ENCODE assay signal across 9 cellular contexts in the genomic region with DNA sequence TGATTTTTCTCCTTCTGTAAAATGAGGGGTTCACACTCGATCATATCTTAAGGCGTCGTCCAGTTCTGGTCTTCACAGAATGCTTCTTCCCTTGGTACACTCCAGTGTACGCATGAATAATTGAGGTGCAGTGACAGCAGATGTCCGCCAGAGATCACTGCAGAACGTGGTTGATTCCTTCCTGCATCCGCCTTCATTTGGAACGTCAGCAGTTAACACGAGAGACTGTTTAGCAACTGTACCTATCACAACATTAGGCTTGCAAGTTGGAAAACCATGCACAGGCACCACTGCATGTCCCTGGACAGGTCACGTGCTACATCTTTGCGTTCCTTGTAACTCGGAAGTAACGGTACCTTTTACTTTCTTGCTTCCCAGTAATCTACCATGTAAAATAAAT.
DNase-seq lines count a peak whose midpoint lies in the region; ATAC-seq, FAIRE-seq and TF ChIP-seq lines count a peak whose summit lies in the region.
"Had no signal": no experiment of that assay in that cellular context is flagged by ENCODE, and none has a peak within 500 bp of the region (broad histone marks: within the 10 kb centered on the region; RNA-seq: fewer than 3 reads in every experiment).

No MANE protein-coding gene starts in this region.

- no peaks in the 10 kb centered on the region for H3K4me1 ChIP-seq in GM12878 (ENCODE audit: control insufficient read depth, insufficient read depth, low read length)
- H3K4me1 ChIP-seq in kidney (ENCODE audit: control insufficient read depth in 1 of 2, insufficient read depth in 1 of 2, low read depth in 1 of 2, low read length in 2 of 2), result no peaks in the 10 kb centered on the region

- H3K36me3 Mint-ChIP-seq in HFFc6 (ENCODE audit: low read depth), result no peaks in the 10 kb centered on the region
- H3K36me3 Mint-ChIP-seq: activated naive CD4-positive, alpha-beta T cell treated with anti-CD3 and anti-CD28 coated beads, Interleukin-2, amount 50 U/mL, for 24 hours had no signal

- no peak overlapping the region for H3K27ac ChIP-seq in GM12878 (ENCODE audit: control insufficient read depth, insufficient read depth)
- no peak overlapping the region for H3K27ac ChIP-seq in kidney (ENCODE audit: low read depth in 2 of 2, low read length in 2 of 2)

- no peaks in the 10 kb centered on the region for H3K36me3 ChIP-seq in GM12878 (ENCODE audit: control insufficient read depth in 2 of 2, insufficient read depth in 2 of 2, low read length in 1 of 2)
- no peaks in the 10 kb centered on the region for H3K36me3 ChIP-seq in kidney (ENCODE audit: control insufficient read depth in 1 of 2, insufficient read depth in 2 of 2, low read length in 2 of 2)

- no peaks in the 10 kb centered on the region for H4K20me1 ChIP-seq in GM12878 (ENCODE audit: control insufficient read depth, insufficient read depth)

- TF ChIP-seq RAD21 in GM12878 (IDR thresholded peaks at IDR 0.05; ENCODE audit: insufficient read depth, low read depth, low read length), result peak; percentile 77

- POLR2A ChIA-PET in GM12878 (lab: Charles Lee), result no interaction called here

- SMC1A ChIA-PET in GM12878 (lab: Charles Lee; ENCODE audit: uncharacterized antibody, unreplicated experiment), result interaction anchor here (0.8 to 1.8 kb wide), 4 partner anchors 16 to 1147 kb away, joined by 3 to 7 read pairs (median 4); partner anchors contain the start of gene GLRA2

- TF ChIP-seq EP300 in GM12878 (IDR thresholded peaks at IDR 0.05; ENCODE audit: borderline replicate concordance in 1 of 2, control insufficient read depth in 1 of 2, low read depth in 2 of 2, low read length in 2 of 2), result no peak

- TF ChIP-seq POLR2A in GM12878 (IDR thresholded peaks at IDR 0.05; ENCODE audit: low read depth, low read length), result no peak

- H3K4me2 ChIP-seq in GM12878 (ENCODE audit: control insufficient read depth, insufficient read depth), result no peak overlapping the region

- H3K4me3 ChIP-seq in GM12878 (no peak overlapping the region), kidney (ENCODE audit: low read length in 2 of 2) (peak overlapping the region in 1 of 2 donors; percentile 38)

- H3K9ac ChIP-seq in GM12878 (ENCODE audit: control insufficient read depth, insufficient read depth, low read length) (no peak overlapping the region), kidney (ENCODE audit: low read length in 2 of 2) (no peak overlapping the region)

- no TSS peak for BruUV-seq in GM12878 (replicated peaks; lab: Mats Ljungman, UMichigan)

- H3K79me2 ChIP-seq in GM12878 (ENCODE audit: control insufficient read depth, insufficient read depth, low read length), result no peaks in the 10 kb centered on the region

- peak; percentile 71 for FAIRE-seq in GM12878 (lab: Jason Lieb, UNC)
- peak; percentile 62 for FAIRE-seq in kidney (lab: Jason Lieb, UNC)

- TF ChIP-seq CTCF in HFFc6 (IDR thresholded peaks at IDR 0.05) (peak; percentile 81), GM12878 (IDR thresholded peaks at IDR 0.05 in 2 of 3, conservative IDR thresholded peaks at IDR 0.05 in 1 of 3; ENCODE audit: control insufficient read depth in 2 of 3, extremely low read depth in 1 of 3, insufficient read depth in 1 of 3, low read depth in 3 of 3, low read length in 3 of 3) (peak; percentile 72 to 80 (median 76)), kidney (IDR thresholded peaks at IDR 0.05; ENCODE audit: borderline replicate concordance, extremely low read depth, insufficient read depth) (peak; percentile 66)

- peak; percentile 34 for DNase-seq in GM04504 (ENCODE audit: low read depth)
- DNase-seq in HFFc6, result peak; percentile 53
- DNase-seq in RPMI8226, result peak; percentile 60
- peak; percentile 4 for DNase-seq in GM12878 (ENCODE audit: low read depth, low spot score)
- DNase-seq in kidney, result no peak
- peak; percentile 3 to 7 for DNase-seq in stimulated activated CD8-positive, alpha-beta memory T cell treated with anti-CD3 and anti-CD28 coated beads, Interleukin-2, amount 100 ng/mL, for 48 hours (ENCODE audit: low read depth in 2 of 2)
- DNase-seq in hippocampal formation (lab: John Stamatoyannopoulos, UW), result no peak
- DNase-seq in NCI-H2171 (lab: John Stamatoyannopoulos, UW), result no peak

- H3K27ac Mint-ChIP-seq in HFFc6, result no peak overlapping the region
- H3K27ac Mint-ChIP-seq: activated naive CD4-positive, alpha-beta T cell treated with anti-CD3 and anti-CD28 coated beads, Interleukin-2, amount 50 U/mL, for 24 hours had no signal

- no peaks in the 10 kb centered on the region for H3K9me3 Mint-ChIP-seq in HFFc6
- H3K9me3 Mint-ChIP-seq: activated naive CD4-positive, alpha-beta T cell treated with anti-CD3 and anti-CD28 coated beads, Interleukin-2, amount 50 U/mL, for 24 hours had no signal

- peak; percentile 97 for ATAC-seq in GM12878

- RAD21 ChIA-PET in GM12878 (lab: Charles Lee; ENCODE audit: unreplicated experiment), result interaction anchor here (0.6 kb wide), 1 partner anchor 140 kb away, joined by 3 read pairs; no protein-coding TSS in a partner anchor

- CTCF ChIA-PET in GM12878 (lab: Yijun Ruan, JAX), result interaction anchor here (1.0 to 3.1 kb wide), 3 partner anchors 601 to 1147 kb away, joined by 3 to 16 read pairs (median 4); no protein-coding TSS in a partner anchor

- H3K4me3 Mint-ChIP-seq in HFFc6, result peak overlapping the region; percentile 32
- H3K4me3 Mint-ChIP-seq: activated naive CD4-positive, alpha-beta T cell treated with anti-CD3 and anti-CD28 coated beads, Interleukin-2, amount 50 U/mL, for 24 hours had no signal

- no peaks in the 10 kb centered on the region; a peak in 1 of 4 replicates for H3K27me3 ChIP-seq in GM12878 (replicated peaks in 1 of 2; ENCODE audit: control insufficient read depth in 2 of 2, insufficient read depth in 2 of 2, low read length in 1 of 2)

- H3K4me1 Mint-ChIP-seq in HFFc6 (ENCODE audit: low read depth), result no peaks in the 10 kb centered on the region

- peaks cover 1% of the 10 kb centered on the region for H3K27me3 Mint-ChIP-seq in HFFc6 (ENCODE audit: insufficient read depth)
- H3K27me3 Mint-ChIP-seq: activated naive CD4-positive, alpha-beta T cell treated with anti-CD3 and anti-CD28 coated beads, Interleukin-2, amount 50 U/mL, for 24 hours had no signal

- H2AFZ ChIP-seq in GM12878 (ENCODE audit: control insufficient read depth, low read depth, low read length), result no peak overlapping the region

- 19% methylated on average over 13 of the region's 13 CpGs for WGBS in GM12878 (ENCODE audit: insufficient coverage, insufficient replicate concordance, low lambda C conversion rate, missing lambda C conversion rate)

- no peaks in the 10 kb centered on the region for H3K9me3 ChIP-seq in GM12878 (replicated peaks; ENCODE audit: control insufficient read depth, insufficient read depth, low read length)
- H3K9me3 ChIP-seq in kidney (ENCODE audit: control insufficient read depth in 1 of 2, low read length in 2 of 2), result no peaks in the 10 kb centered on the region

- in situ Hi-C loops in GM12878 (cut with MboI), result loop anchor here (10.0 kb wide), 2 partner anchors 429 to 1049 kb away; partner anchors contain the start of gene GLRA2

- intact Hi-C loops in GM12878 (cut with micrococcal nuclease; ENCODE audit: unreplicated experiment), result loop anchor here (1.0 to 10.0 kb wide), 4 partner anchors 433 to 1148 kb away; no protein-coding TSS in a partner anchor
- intact Hi-C loops in kidney (cut with DNase I), result no loop called here

TF ChIP-seq in GM12878, 131 proteins besides CTCF, POLR2A, EP300 and RAD21:
- TF ChIP-seq SMC3 (IDR thresholded peaks at IDR 0.05; ENCODE audit: borderline replicate concordance, low read length) (peak; percentile 79), BHLHE40 (IDR thresholded peaks at IDR 0.05; ENCODE audit: borderline replicate concordance in 1 of 2, low read depth in 2 of 2, low read length in 1 of 2) (peak in 1 of 2 experiments; percentile 8; a peak in 1 of 4 replicates), NR2C1 (IDR thresholded peaks at IDR 0.05) (no peak), POU2F2 (IDR thresholded peaks at IDR 0.05; ENCODE audit: borderline replicate concordance, low read depth, low read length) (peak; percentile 61; the same call in 1 of the 3 replicates), DPF2 (IDR thresholded peaks at IDR 0.05) (no peak), PAX5 (IDR thresholded peaks at IDR 0.05; ENCODE audit: borderline replicate concordance, low read depth, low read length) (peak; percentile 56; the same call in 1 of the 2 replicates)

Comparison
In these comparisons a context has a peak if more than half of its experiments do, and no peak if none do; other contexts are left out.
1. DNase-seq: peak in GM04504 (single experiment), HFFc6 (single experiment), RPMI8226 (single experiment), GM12878 (single experiment) and stimulated activated CD8-positive, alpha-beta memory T cell treated with anti-CD3 and anti-CD28 coated beads, Interleukin-2, amount 100 ng/mL, for 48 hours (2 of 2); none in kidney (single experiment), hippocampal formation (0 of 2) and NCI-H2171 (single experiment).
2. Peak in every context shown above with its lines, with median percentiles within 50 percentile points of each other: CTCF ChIP-seq.